In genomic region chr4:59834943-59835342, GRCh38 we compare ENCODE assay signal across 27 cellular contexts.
"Had no signal": no experiment of that assay in that cellular context is flagged by ENCODE, and none has a peak within 500 bp of the region (broad histone marks: within the 10 kb centered on the region; RNA-seq: fewer than 3 reads in every experiment).

No MANE protein-coding gene starts in this region.

- H3K36me3 ChIP-seq: colonic mucosa, esophagus squamous epithelium, gastroesophageal sphincter, heart left ventricle, left lung, lower lobe of right lung had no signal

- ATAC-seq: effector memory CD8-positive, alpha-beta T cell; esophagus mucosa; gastroesophageal sphincter; heart left ventricle; left cardiac atrium; left lung; left ventricle myocardium superior; lower lobe of right lung; mucosa of descending colon had no signal

- H3K27ac Mint-ChIP-seq: dendritic cell treated with granulocyte-macrophage colony-stimulating factor and Interleukin-4, amounts not matched to agents 40 ng/mL and 50 ng/mL, for 4 days; effector memory CD8-positive, alpha-beta T cell; endodermal cell; immature natural killer cell; mesothelial cell of epicardium; naive B cell had no signal

- H3K9me3 ChIP-seq: colonic mucosa, esophagus squamous epithelium, gastroesophageal sphincter, left lung, lower lobe of right lung had no signal

- H3K4me3 ChIP-seq: colonic mucosa, esophagus squamous epithelium, gastroesophageal sphincter, heart left ventricle, hepatocyte, left lung, lower lobe of right lung, mucosa of descending colon had no signal

- H3K4me1 ChIP-seq: colonic mucosa, esophagus squamous epithelium, gastroesophageal sphincter, heart left ventricle, left lung, lower lobe of right lung had no signal

- H3K36me3 Mint-ChIP-seq: immature natural killer cell, mesothelial cell of epicardium, naive B cell had no signal

- H3K4me3 Mint-ChIP-seq: dendritic cell treated with granulocyte-macrophage colony-stimulating factor and Interleukin-4, amounts not matched to agents 40 ng/mL and 50 ng/mL, for 4 days; effector memory CD8-positive, alpha-beta T cell; endodermal cell; immature natural killer cell; mesothelial cell of epicardium; naive B cell had no signal

- FAIRE-seq: endometrium had no signal

- H3K9me3 Mint-ChIP-seq: dendritic cell treated with granulocyte-macrophage colony-stimulating factor and Interleukin-4, amounts not matched to agents 40 ng/mL and 50 ng/mL, for 4 days had no signal

- DNase-seq: colonic mucosa; cortex of kidney; effector CD8-positive, alpha-beta T cell; effector memory CD8-positive, alpha-beta T cell; endodermal cell; erythroblast; esophagus squamous epithelium; foreskin fibroblast; foreskin melanocyte; heart left ventricle; hypothalamus; immature natural killer cell; islet precursor cell; left cardiac atrium; left lung; left ventricle myocardium superior; lower lobe of right lung; mesenchymal stem cell; mucosa of descending colon; naive B cell had no signal

- H3K4me1 Mint-ChIP-seq: endodermal cell, immature natural killer cell, mesothelial cell of epicardium, naive B cell had no signal

- H3K27me3 Mint-ChIP-seq: dendritic cell treated with granulocyte-macrophage colony-stimulating factor and Interleukin-4, amounts not matched to agents 40 ng/mL and 50 ng/mL, for 4 days; effector memory CD8-positive, alpha-beta T cell had no signal

- H3K27ac ChIP-seq: colonic mucosa, epithelial cell of prostate, esophagus squamous epithelium, gastroesophageal sphincter, heart left ventricle, hepatocyte, left lung, lower lobe of right lung had no signal

- H3K27me3 ChIP-seq: colonic mucosa, esophagus squamous epithelium, gastroesophageal sphincter, heart left ventricle, hepatocyte, left lung had no signal
